8 cellular contexts compared by ENCODE assay signal in genomic region chr1:8816831-8817412, GRCh38. TPM values are rescaled to one million over a fixed set of nuclear protein-coding genes. Genes with fewer than 3 reads are reported as not detected.
DNase-seq lines count a peak whose midpoint lies in the region; ATAC-seq, FAIRE-seq and TF ChIP-seq lines count a peak whose summit lies in the region.

No MANE protein-coding gene starts in this region.

- H3K27me3 ChIP-seq in adrenal gland: no peaks in the 10 kb centered on the region
- H3K27me3 ChIP-seq in sigmoid colon: no peaks in the 10 kb centered on the region

- 0 to 1% (median 0%) methylated on average over 9 to 41 of the region's 41 CpGs for WGBS in adrenal gland, 4 donors
- WGBS in sigmoid colon, 2 donors: 1% methylated on average over 41 of the region's 41 CpGs

- intact Hi-C loops in Calu3 (cut with micrococcal nuclease; ENCODE audit: unreplicated experiment): loop anchor here (5.0 kb wide), 1 partner anchor 75 kb away; no protein-coding TSS in a partner anchor
- intact Hi-C loops in adrenal gland (cut with DNase I): no loop called here
- intact Hi-C loops in sigmoid colon (cut with DNase I): loop anchor here (2.0 kb wide), 1 partner anchor 62 kb away; the partner anchor contains the start of gene ENO1

- no peaks in the 10 kb centered on the region for H3K36me3 ChIP-seq in adrenal gland (replicated peaks in 1 of 2)
- H3K36me3 ChIP-seq in sigmoid colon: no peaks in the 10 kb centered on the region

- peak; percentile 7 for DNase-seq in Calu3
- peak; percentile 30 for DNase-seq in RCC 7860 (ENCODE audit: low spot score)
- DNase-seq in adrenal gland: peak; percentile 37 to 72 (median 40)
- peak; percentile 74 for DNase-seq in sigmoid colon
- no peak for DNase-seq in LoVo (ENCODE audit: low spot score)

- H3K4me3 ChIP-seq in adrenal gland (peak overlapping the region; percentile 9 to 97 (median 80)), iPS-11a (ENCODE audit: low read depth, low read length) (peak overlapping the region; percentile 86), sigmoid colon (peak overlapping the region; percentile 68 to 89 (median 78))

- TF ChIP-seq CTCF in Calu3 (IDR thresholded peaks at IDR 0.05; ENCODE audit: unreplicated experiment) (no peak), adrenal gland (IDR thresholded peaks at IDR 0.05) (no peak), sigmoid colon (IDR thresholded peaks at IDR 0.05) (no peak)

- BruUV-seq in Calu3 (replicated peaks; lab: Mats Ljungman, UMichigan): TSS peak; percentile 34

- peak overlapping the region; percentile 89 for H3K27ac Mint-ChIP-seq in Calu3 (ENCODE audit: unreplicated experiment)

- H3K4me1 Mint-ChIP-seq in Calu3 (ENCODE audit: low read depth, unreplicated experiment): peaks cover 39% of the 10 kb centered on the region

- H3K4me3 Mint-ChIP-seq in Calu3 (ENCODE audit: low read depth, unreplicated experiment): peak overlapping the region; percentile 81

- peaks cover 30% of the 10 kb centered on the region for H3K36me3 Mint-ChIP-seq in Calu3 (ENCODE audit: insufficient read depth, unreplicated experiment)

- H3K27ac ChIP-seq in adrenal gland (peak overlapping the region; percentile 73 to 99 (median 96)), sigmoid colon (peak overlapping the region; percentile 95 to 99 (median 96))

- H3K9me3 ChIP-seq in adrenal gland (replicated peaks in 1 of 3): no peaks in the 10 kb centered on the region
- H3K9me3 ChIP-seq in sigmoid colon: no peaks in the 10 kb centered on the region

- no peaks in the 10 kb centered on the region for H3K27me3 Mint-ChIP-seq in Calu3 (ENCODE audit: unreplicated experiment)

- CTCF ChIA-PET in Calu3 (lab: Charles Lee): interaction anchor here (0.7 kb wide), 2 partner anchors 14 to 220 kb away, joined by 4 to 5 read pairs; no protein-coding TSS in a partner anchor

- no peak for TF ChIP-seq EP300 in sigmoid colon (IDR thresholded peaks at IDR 0.05)

- ATAC-seq in GM21619 (IDR thresholded peaks at IDR 0.05; ENCODE audit: unreplicated experiment) (peak; percentile 24), GM21723 (IDR thresholded peaks at IDR 0.05; ENCODE audit: unreplicated experiment) (no peak)

- no peaks in the 10 kb centered on the region for H3K9me3 Mint-ChIP-seq in Calu3 (ENCODE audit: low read depth, unreplicated experiment)

- TF ChIP-seq POLR2A in adrenal gland (IDR thresholded peaks at IDR 0.05) (peak in 1 of 2 donors; percentile 43), sigmoid colon (IDR thresholded peaks at IDR 0.05) (no peak)

- H3K4me1 ChIP-seq in adrenal gland (replicated peaks in 1 of 2) (peaks cover 39 to 46% of the 10 kb centered on the region in 2 donors), sigmoid colon (peaks cover 0 to 53% (median 48%) of the 10 kb centered on the region in 4 donors)

- FAIRE-seq in RCC 7860 (lab: Jason Lieb, UNC): no peak

RNA-seq across cellular contexts. Expression of gene RERE, which starts 0.5 kb away (rescaled TPM):
- total RNA-seq in Calu3 (2022): 45.9 and 52.8 TPM in 2 replicates
- total RNA-seq in adrenal gland: 100 to 1,000 TPM in 3 of 8 donors, 10 to 100 TPM in 5; 49.0 to 146 (median 81.4) TPM
- 10 to 100 TPM; 33.4 to 75.9 (median 41.6) TPM for polyA plus RNA-seq in adrenal gland
- 100 to 1,000 TPM in 2 of 4 donors, 10 to 100 TPM in 2; 90.6 to 148 (median 124) TPM for total RNA-seq in sigmoid colon
- 10 to 100 TPM; 19.2 to 43.2 (median 27.5) TPM for polyA plus RNA-seq in sigmoid colon

Comparison
In these comparisons a context has a peak if more than half of its experiments do, and no peak if none do; other contexts are left out.
1. intact Hi-C loops: an anchor here in Calu3 (5.0 kb wide) and sigmoid colon (2.0 kb wide); none called in adrenal gland.